In the genomic region with DNA sequence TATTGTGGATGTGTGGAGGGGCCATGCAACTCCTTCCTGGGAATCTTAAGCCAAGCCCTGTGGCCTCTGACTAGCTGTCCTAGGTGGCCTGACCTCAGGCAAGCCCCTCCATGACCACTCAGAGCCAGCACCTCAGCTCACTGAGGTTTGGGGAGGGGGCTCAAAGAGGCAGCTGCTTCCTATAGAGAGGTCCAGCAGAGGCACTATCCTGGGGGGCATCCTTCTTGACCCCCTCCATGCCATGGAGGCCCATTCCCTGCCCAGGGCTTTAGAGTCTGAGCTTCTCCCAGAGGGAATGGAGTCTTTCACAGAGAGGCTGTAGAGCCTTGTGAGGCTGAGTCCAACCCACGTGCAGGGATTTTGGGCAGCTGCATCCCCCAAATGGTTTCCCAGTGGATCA, we compare ENCODE assay signal across 15 cellular contexts. TPM values are rescaled to one million over a fixed set of nuclear protein-coding genes. Genes with fewer than 3 reads are reported as not detected.
DNase-seq lines count a peak whose midpoint lies in the region; ATAC-seq and TF ChIP-seq lines count a peak whose summit lies in the region.
"Had no signal": no experiment of that assay in that cellular context is flagged by ENCODE, and none has a peak within 500 bp of the region (broad histone marks: within the 10 kb centered on the region; RNA-seq: fewer than 3 reads in every experiment).

No MANE protein-coding gene starts in this region.

- H3K27ac ChIP-seq in lung (ENCODE audit: low read depth in 1 of 2, low read length in 1 of 2) (peak overlapping the region; percentile 9 to 18), tibial artery (no peak overlapping the region)
- H3K27ac ChIP-seq: A549, cardiac muscle cell, epithelial cell of prostate, testis had no signal

- H3K27me3 ChIP-seq in lung (ENCODE audit: control insufficient read depth, insufficient read depth), result no peaks in the 10 kb centered on the region
- no peaks in the 10 kb centered on the region for H3K27me3 ChIP-seq in tibial artery
- H3K27me3 ChIP-seq: cardiac muscle cell, testis had no signal

- peaks cover 0 to 9% of the 10 kb centered on the region in 2 donors for H3K36me3 ChIP-seq in lung (ENCODE audit: control insufficient read depth in 2 of 2, insufficient read depth in 2 of 2, low read length in 2 of 2)
- no peaks in the 10 kb centered on the region for H3K36me3 ChIP-seq in tibial artery
- H3K36me3 ChIP-seq: cardiac muscle cell had no signal

- H3K4me3 ChIP-seq in lung (no peak overlapping the region), tibial artery (no peak overlapping the region)
- H3K4me3 ChIP-seq: A549, cardiac muscle cell, testis had no signal

- ATAC-seq in activated T-cell treated with anti-CD3 and anti-CD28 coated beads, Interleukin-2, amount 50 U/mL, for 72 hours (replicated peaks in 1 of 2), result no peak
- ATAC-seq in lung (ENCODE audit: insufficient read depth, low FRiP score), result no peak
- no peak for ATAC-seq in GM18870 (IDR thresholded peaks at IDR 0.05; ENCODE audit: unreplicated experiment)
- ATAC-seq: A549, Panc1 had no signal

- H3K9me3 ChIP-seq in lung (ENCODE audit: control insufficient read depth in 2 of 2, insufficient read depth in 1 of 2, low read length in 1 of 2) (no peaks in the 10 kb centered on the region), tibial artery (no peaks in the 10 kb centered on the region)
- H3K9me3 ChIP-seq: A549, testis had no signal

- H3K36me3 Mint-ChIP-seq in activated T-cell treated with anti-CD3 and anti-CD28 coated beads, Interleukin-2, amount 50 U/mL, for 72 hours (ENCODE audit: insufficient read depth in 2 of 2), result peaks cover 0 to 3% of the 10 kb centered on the region in 2 donors

- WGBS in lung, 2 donors, result 91 to 95% methylated on average over 1 of the region's 1 CpG

- peaks cover 80% of the 10 kb centered on the region for H3K4me1 Mint-ChIP-seq in activated T-cell treated with anti-CD3 and anti-CD28 coated beads, Interleukin-2, amount 50 U/mL, for 72 hours (ENCODE audit: low read depth)

- TF ChIP-seq CTCF in lung (IDR thresholded peaks at IDR 0.05; ENCODE audit: control extremely low read depth, extremely low read depth), result no peak
- TF ChIP-seq CTCF in tibial artery (IDR thresholded peaks at IDR 0.05), result no peak

- no peaks in the 10 kb centered on the region for H3K27me3 Mint-ChIP-seq in activated T-cell treated with anti-CD3 and anti-CD28 coated beads, Interleukin-2, amount 50 U/mL, for 72 hours (ENCODE audit: low read depth)

- H3K4me3 Mint-ChIP-seq in activated T-cell treated with anti-CD3 and anti-CD28 coated beads, Interleukin-2, amount 50 U/mL, for 72 hours, result peak overlapping the region; percentile 36 to 58

- DNase-seq in activated CD8-positive, alpha-beta memory T cell treated with anti-CD3 and anti-CD28 coated beads for 24 hours, result peak; percentile 56
- no peak for DNase-seq in activated CD8-positive, alpha-beta memory T cell treated with anti-CD3 and anti-CD28 coated beads, Interleukin-2, amount 50 U/mL, for 4 hours
- no peak for DNase-seq in activated T-cell treated with anti-CD3 and anti-CD28 coated beads, Interleukin-2, amount 50 U/mL, for 72 hours
- DNase-seq in lung (ENCODE audit: low spot score) (no peak), tibial artery (peak; percentile 13 to 46), AML-193 (lab: John Stamatoyannopoulos, UW) (no peak)
- no peak for DNase-seq in stimulated activated CD4-positive, alpha-beta T cell treated with anti-CD3 and anti-CD28 coated beads, Interleukin-2, amount 100 ng/mL, for 48 hours
- DNase-seq: hypothalamus, NCI-H345, testis had no signal

- peak overlapping the region; percentile 93 for H3K27ac Mint-ChIP-seq in activated T-cell treated with anti-CD3 and anti-CD28 coated beads, Interleukin-2, amount 50 U/mL, for 72 hours

- intact Hi-C loops in tibial artery (cut with DNase I; ENCODE audit: low total_unique reads), result no loop called here

- H3K4me1 ChIP-seq in lung (ENCODE audit: control insufficient read depth in 2 of 2, insufficient read depth in 2 of 2, low read length in 2 of 2) (peaks cover 0 to 19% of the 10 kb centered on the region in 2 donors), tibial artery (peaks cover 0 to 44% (median 28%) of the 10 kb centered on the region in 4 donors)

- no peaks in the 10 kb centered on the region for H3K9me3 Mint-ChIP-seq in activated T-cell treated with anti-CD3 and anti-CD28 coated beads, Interleukin-2, amount 50 U/mL, for 72 hours

RNA-seq across cellular contexts. Expression of a gene that starts 17.0 kb away (rescaled TPM):
- 100 to 1,000 TPM; 212 to 226 TPM for total RNA-seq in activated T-cell treated with anti-CD3 and anti-CD28 coated beads, Interleukin-2, amount 50 U/mL, for 72 hours
- total RNA-seq in lung, result 10 to 100 TPM; 53.8 to 83.2 TPM
- 100 to 1,000 TPM in 1 of 2 donors, 10 to 100 TPM in 1; 32.9 to 141 TPM for polyA plus RNA-seq in lung

Comparison
In these comparisons a context has a peak if more than half of its experiments do, and no peak if none do; other contexts are left out.
1. DNase-seq: peak in activated CD8-positive, alpha-beta memory T cell treated with anti-CD3 and anti-CD28 coated beads for 24 hours (single experiment) and tibial artery (2 of 2); none in activated CD8-positive, alpha-beta memory T cell treated with anti-CD3 and anti-CD28 coated beads, Interleukin-2, amount 50 U/mL, for 4 hours (single experiment), activated T-cell treated with anti-CD3 and anti-CD28 coated beads, Interleukin-2, amount 50 U/mL, for 72 hours (0 of 2), lung (single experiment), stimulated activated CD4-positive, alpha-beta T cell treated with anti-CD3 and anti-CD28 coated beads, Interleukin-2, amount 100 ng/mL, for 48 hours (0 of 2) and AML-193 (0 of 2).
2. H3K27ac ChIP-seq: peak in lung (2 of 2); none in tibial artery (0 of 2).